11 cellular contexts compared by ENCODE assay signal in the genomic region with DNA sequence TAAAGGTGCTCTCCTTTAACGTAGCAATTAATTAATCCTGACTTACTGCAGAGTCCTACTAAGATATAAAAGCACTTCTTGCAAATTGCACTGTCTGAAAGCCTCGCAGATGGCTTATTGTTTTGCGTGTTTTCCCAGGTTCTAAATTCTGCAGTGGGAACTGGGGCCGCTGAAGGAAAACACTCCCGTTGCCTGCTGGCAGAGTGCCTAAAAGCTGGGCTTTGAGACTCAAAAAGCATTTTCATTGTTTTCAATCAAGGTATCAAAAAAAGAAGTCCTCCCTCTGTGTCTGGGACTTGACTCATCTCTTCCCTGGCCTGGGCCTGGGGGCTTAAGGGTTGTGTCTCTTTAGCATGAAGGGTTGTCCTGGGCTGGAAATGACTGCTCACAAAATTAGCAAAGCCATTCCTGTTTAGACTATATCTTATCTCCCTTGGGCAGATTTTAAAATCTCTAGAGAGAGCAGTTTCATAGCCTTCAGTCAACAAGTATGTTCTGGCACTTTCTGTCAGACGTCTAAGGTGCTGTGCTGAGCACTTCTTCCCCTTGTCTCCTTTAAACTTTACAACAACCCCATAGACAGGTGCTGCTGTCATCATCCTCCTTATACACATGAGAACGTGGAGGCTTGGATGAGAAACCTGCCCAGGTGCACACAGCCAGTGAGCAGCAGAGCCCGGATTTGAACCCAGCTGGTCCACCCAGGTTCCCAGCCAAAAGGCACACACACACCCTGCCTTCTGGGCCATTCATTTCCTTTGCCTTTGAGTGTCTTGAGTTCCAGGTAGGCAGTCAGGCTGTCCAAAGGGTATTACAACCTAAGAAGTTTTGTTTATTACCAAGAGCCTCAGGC. TPM values are rescaled to one million over a fixed set of nuclear protein-coding genes. Genes with fewer than 3 reads are reported as not detected.
DNase-seq lines count a peak whose midpoint lies in the region; ATAC-seq and TF ChIP-seq lines count a peak whose summit lies in the region.
"Had no signal": no experiment of that assay in that cellular context is flagged by ENCODE, and none has a peak within 500 bp of the region (broad histone marks: within the 10 kb centered on the region; RNA-seq: fewer than 3 reads in every experiment).

No MANE protein-coding gene starts in this region.

- peaks cover 35 to 74% (median 49%) of the 10 kb centered on the region in 4 donors for H3K4me1 Mint-ChIP-seq in CD4-positive, alpha-beta memory T cell
- peaks cover 14% of the 10 kb centered on the region for H3K4me1 Mint-ChIP-seq in central memory CD8-positive, alpha-beta T cell
- peaks cover 34% of the 10 kb centered on the region for H3K4me1 Mint-ChIP-seq in memory B cell

- POLR2A ChIA-PET in CD4-positive, alpha-beta memory T cell (lab: Charles Lee; ENCODE audit: partially characterized antibody) = interaction anchor here (1.0 kb wide), 1 partner anchor 9 kb away, joined by 3 read pairs; no protein-coding TSS in a partner anchor

- H3K9me3 Mint-ChIP-seq in CD4-positive, alpha-beta memory T cell = no peaks in the 10 kb centered on the region
- H3K9me3 Mint-ChIP-seq in central memory CD8-positive, alpha-beta T cell = no peaks in the 10 kb centered on the region
- H3K9me3 Mint-ChIP-seq in memory B cell = no peaks in the 10 kb centered on the region

- H3K36me3 ChIP-seq in CD4-positive, alpha-beta memory T cell (ENCODE audit: insufficient read depth, low read length) = peaks cover 26% of the 10 kb centered on the region
- no peaks in the 10 kb centered on the region for H3K36me3 ChIP-seq in tibial nerve
- H3K36me3 ChIP-seq: neutrophil had no signal

- no peak overlapping the region for H3K4me3 Mint-ChIP-seq in CD4-positive, alpha-beta memory T cell
- H3K4me3 Mint-ChIP-seq in central memory CD8-positive, alpha-beta T cell = no peak overlapping the region
- H3K4me3 Mint-ChIP-seq in memory B cell = no peak overlapping the region
- H3K4me3 Mint-ChIP-seq: T-helper 1 cell treated with Interleukin-12 subunit alpha and Interleukin-12 subunit beta and Interleukin-4 antibody, amounts not matched to agents 30 μg/mL and 1 μg/mL, for 36 hours had no signal

- no peak for TF ChIP-seq POLR2A in tibial nerve (IDR thresholded peaks at IDR 0.05)

- peak overlapping the region; percentile 8 for H3K27ac ChIP-seq in CD4-positive, alpha-beta memory T cell (ENCODE audit: low read depth, low read length)
- H3K27ac ChIP-seq in tibial nerve = no peak overlapping the region
- H3K27ac ChIP-seq: neutrophil, suprapubic skin had no signal

- peak overlapping the region; percentile 32 to 91 (median 79) for H3K27ac Mint-ChIP-seq in CD4-positive, alpha-beta memory T cell
- H3K27ac Mint-ChIP-seq in central memory CD8-positive, alpha-beta T cell (ENCODE audit: low read depth) = peak overlapping the region; percentile 74
- peak overlapping the region; percentile 20 for H3K27ac Mint-ChIP-seq in memory B cell
- H3K27ac Mint-ChIP-seq: T-helper 1 cell treated with Interleukin-12 subunit alpha and Interleukin-12 subunit beta and Interleukin-4 antibody, amounts not matched to agents 30 μg/mL and 1 μg/mL, for 36 hours had no signal

- H3K36me3 Mint-ChIP-seq in CD4-positive, alpha-beta memory T cell = peaks cover 41 to 63% of the 10 kb centered on the region in 2 donors
- peaks cover 19% of the 10 kb centered on the region for H3K36me3 Mint-ChIP-seq in central memory CD8-positive, alpha-beta T cell (ENCODE audit: insufficient read depth)
- H3K36me3 Mint-ChIP-seq in memory B cell = peaks cover 27% of the 10 kb centered on the region

- no peak overlapping the region for H3K4me3 ChIP-seq in CD4-positive, alpha-beta memory T cell (ENCODE audit: low read length in 2 of 2)
- no peak overlapping the region for H3K4me3 ChIP-seq in tibial nerve
- H3K4me3 ChIP-seq: suprapubic skin had no signal

- H3K9me3 ChIP-seq in CD4-positive, alpha-beta memory T cell (ENCODE audit: control insufficient read depth in 1 of 2, low read length in 2 of 2) = no peaks in the 10 kb centered on the region
- no peaks in the 10 kb centered on the region for H3K9me3 ChIP-seq in tibial nerve
- H3K9me3 ChIP-seq: neutrophil, suprapubic skin had no signal

- no peaks in the 10 kb centered on the region for H3K27me3 ChIP-seq in CD4-positive, alpha-beta memory T cell (ENCODE audit: insufficient read depth, low read length)
- no peaks in the 10 kb centered on the region for H3K27me3 ChIP-seq in tibial nerve
- H3K27me3 ChIP-seq: neutrophil, suprapubic skin had no signal

- no peak for DNase-seq in CD4-positive, alpha-beta memory T cell
- DNase-seq in NCI-H128 (lab: John Stamatoyannopoulos, UW; ENCODE audit: unreplicated experiment) = peak; percentile 88
- DNase-seq in central memory CD8-positive, alpha-beta T cell (ENCODE audit: low spot score in 2 of 2) = no peak
- no peak for DNase-seq in memory B cell (ENCODE audit: low spot score in 2 of 2)
- DNase-seq in tibial nerve (ENCODE audit: low spot score in 2 of 2) = no peak
- no peak for DNase-seq in HK-2 (ENCODE audit: unreplicated experiment)

- TF ChIP-seq EP300 in tibial nerve (IDR thresholded peaks at IDR 0.05) = no peak

- H3K4me1 ChIP-seq in CD4-positive, alpha-beta memory T cell (ENCODE audit: insufficient read depth, low read length) = peaks cover 21% of the 10 kb centered on the region
- H3K4me1 ChIP-seq in tibial nerve = peaks cover 0 to 17% (median 0%) of the 10 kb centered on the region in 4 donors

- no peak for ATAC-seq in central memory CD8-positive, alpha-beta T cell (replicated peaks; ENCODE audit: extremely low read depth, poor library complexity, severe bottlenecking)
- ATAC-seq in memory B cell (ENCODE audit: low read depth) = no peak
- ATAC-seq in GM18498 (IDR thresholded peaks at IDR 0.05; ENCODE audit: unreplicated experiment) = no peak
- ATAC-seq in GM18909 (IDR thresholded peaks at IDR 0.05; ENCODE audit: poor library complexity, unreplicated experiment) = no peak

- CTCF ChIA-PET in CD4-positive, alpha-beta memory T cell (lab: Charles Lee; ENCODE audit: partially characterized antibody) = interaction anchor here (1.0 kb wide), 1 partner anchor 10 kb away, joined by 6 read pairs; no protein-coding TSS in a partner anchor

- WGBS in tibial nerve, 2 donors = 48 to 59% methylated on average over 8 of the region's 8 CpGs

- intact Hi-C loops in CD4-positive, alpha-beta memory T cell (cut with micrococcal nuclease) = no loop called here

- no peaks in the 10 kb centered on the region for H3K27me3 Mint-ChIP-seq in CD4-positive, alpha-beta memory T cell
- H3K27me3 Mint-ChIP-seq in central memory CD8-positive, alpha-beta T cell = no peaks in the 10 kb centered on the region
- H3K27me3 Mint-ChIP-seq in memory B cell = no peaks in the 10 kb centered on the region

- TF ChIP-seq CTCF in tibial nerve (IDR thresholded peaks at IDR 0.05) = no peak

RNA-seq across cellular contexts. Expression of a gene that starts 31.1 kb away (rescaled TPM):
- total RNA-seq in CD4-positive, alpha-beta memory T cell = 10 to 100 TPM; 56.4 to 56.5 TPM
- polyA plus RNA-seq in CD4-positive, alpha-beta memory T cell = 10 to 100 TPM; 20.8 to 56.5 TPM
- 10 to 100 TPM in 3 of 4 donors, 1 to 10 TPM in 1; 9.4 to 28.6 (median 17.7) TPM for total RNA-seq in tibial nerve

Comparison
In these comparisons a context has a peak if more than half of its experiments do, and no peak if none do; other contexts are left out.
1. H3K27ac Mint-ChIP-seq: peak in every context shown above with its lines; median percentile 79 in CD4-positive, alpha-beta memory T cell; 74 in central memory CD8-positive, alpha-beta T cell; 20 in memory B cell.